18 cellular contexts compared by ENCODE assay signal in the genomic region with DNA sequence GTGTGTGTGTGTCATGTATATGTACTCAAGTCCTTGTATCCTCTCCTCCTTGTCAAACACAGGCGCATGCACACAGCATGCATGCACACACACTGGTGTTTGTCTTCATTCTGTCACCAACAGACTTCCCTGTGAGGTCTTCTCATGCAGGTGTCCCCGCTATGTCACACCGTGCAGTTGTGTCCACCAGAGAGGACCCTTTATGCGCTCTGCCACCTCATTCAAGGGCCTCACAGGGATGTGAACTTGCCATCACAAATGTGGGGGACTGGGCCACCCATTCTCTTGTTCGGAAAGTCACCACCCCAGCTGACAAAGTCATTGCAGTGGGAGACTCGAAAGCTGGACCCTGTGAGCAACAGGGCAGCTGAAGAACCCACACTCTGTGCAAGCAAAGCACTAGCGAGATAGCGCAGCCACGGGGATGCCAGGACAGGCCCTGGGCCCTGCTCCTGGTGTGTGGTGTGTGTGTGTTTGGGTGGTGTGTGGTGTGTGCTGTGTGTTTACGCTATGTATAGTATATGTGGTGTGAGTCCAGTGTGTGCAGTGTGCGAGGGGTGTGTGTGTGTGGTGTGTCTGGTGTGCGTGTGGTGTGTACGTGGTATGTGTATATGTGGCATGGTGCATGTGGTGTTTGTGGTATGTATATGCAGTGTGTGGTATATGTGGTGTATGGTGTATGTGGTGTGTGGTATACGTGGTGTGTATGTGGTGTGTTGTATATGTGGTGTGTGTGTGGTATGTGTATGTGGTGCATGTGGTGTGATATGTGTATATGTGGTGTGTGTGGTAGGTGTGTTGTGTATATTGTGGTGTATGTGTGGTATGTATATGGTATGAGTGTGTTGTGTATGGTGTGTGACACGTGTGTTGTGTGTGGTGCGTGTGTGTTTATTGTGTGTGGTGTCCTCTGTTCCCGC. TPM values are rescaled to one million over a fixed set of nuclear protein-coding genes. Genes with fewer than 3 reads are reported as not detected.
"Had no signal": no experiment of that assay in that cellular context is flagged by ENCODE, and none has a peak within 500 bp of the region (broad histone marks: within the 10 kb centered on the region; RNA-seq: fewer than 3 reads in every experiment).

No MANE protein-coding gene starts in this region.

- H3K9me3 ChIP-seq: esophagus squamous epithelium, psoas muscle, testis had no signal

- H3K4me1 Mint-ChIP-seq: activated CD4-positive, alpha-beta T cell treated with anti-CD3 and anti-CD28 coated beads for 36 hours; T-cell had no signal

- H3K4me3 Mint-ChIP-seq: activated CD4-positive, alpha-beta memory T cell treated with anti-CD3 and anti-CD28 coated beads for 36 hours; activated CD4-positive, alpha-beta T cell treated with anti-CD3 and anti-CD28 coated beads for 36 hours; activated T-helper 1 cell treated with anti-CD3 and anti-CD28 coated beads, Interleukin-12 subunit alpha, Interleukin-12 subunit beta, Interleukin-2, Interleukin-4 antibody, amounts not matched to agents 30 ng/mL and 10 ng/mL and 1 ng/mL, durations not matched to agents 14 hours and 24 hours and 36 hours; T-cell; WTC11 had no signal

- H3K9me3 Mint-ChIP-seq: activated CD4-positive, alpha-beta memory T cell treated with anti-CD3 and anti-CD28 coated beads for 36 hours; activated naive CD4-positive, alpha-beta T cell treated with anti-CD3 and anti-CD28 coated beads, Interleukin-2, amount 50 U/mL, for 72 hours; activated T-helper 1 cell treated with anti-CD3 and anti-CD28 coated beads, Interleukin-12 subunit alpha, Interleukin-12 subunit beta, Interleukin-2, Interleukin-4 antibody, amounts not matched to agents 30 ng/mL and 10 ng/mL and 1 ng/mL, durations not matched to agents 14 hours and 24 hours and 36 hours; T-cell had no signal

- H3K4me3 ChIP-seq: cardiac muscle cell, esophagus squamous epithelium, heart right ventricle, psoas muscle, testis had no signal

- DNase-seq: activated CD4-positive, alpha-beta memory T cell treated with anti-CD3 and anti-CD28 coated beads for 36 hours; activated CD4-positive, alpha-beta T cell treated with anti-CD3 and anti-CD28 coated beads for 36 hours; activated gamma-delta T cell treated with Interleukin-2 at 50 U/mL for 16 hours; activated T-cell treated with anti-CD3 and anti-CD28 coated beads for 4 hours; amniotic stem cell; dermis blood vessel endothelial cell; effector memory CD4-positive, alpha-beta T cell; esophagus squamous epithelium; heart right ventricle; psoas muscle; right cardiac atrium; T-cell; testis had no signal

- H3K27ac Mint-ChIP-seq: activated CD4-positive, alpha-beta memory T cell treated with anti-CD3 and anti-CD28 coated beads for 36 hours; activated CD4-positive, alpha-beta T cell treated with anti-CD3 and anti-CD28 coated beads for 36 hours; activated naive CD4-positive, alpha-beta T cell treated with anti-CD3 and anti-CD28 coated beads, Interleukin-2, amount 50 U/mL, for 72 hours; activated T-helper 1 cell treated with anti-CD3 and anti-CD28 coated beads, Interleukin-12 subunit alpha, Interleukin-12 subunit beta, Interleukin-2, Interleukin-4 antibody, amounts not matched to agents 30 ng/mL and 10 ng/mL and 1 ng/mL, durations not matched to agents 14 hours and 24 hours and 36 hours; T-cell had no signal

- H3K27ac ChIP-seq: cardiac muscle cell, esophagus squamous epithelium, heart right ventricle, psoas muscle, testis had no signal

- H3K27me3 ChIP-seq: cardiac muscle cell, heart right ventricle, testis had no signal

- H3K36me3 ChIP-seq: cardiac muscle cell, esophagus squamous epithelium, heart right ventricle had no signal

- H3K4me1 ChIP-seq: heart right ventricle, psoas muscle, testis had no signal

- ATAC-seq: activated CD4-positive, alpha-beta T cell treated with anti-CD3 and anti-CD28 coated beads for 36 hours; psoas muscle; T-cell; WTC11 had no signal

- H3K36me3 Mint-ChIP-seq: activated CD4-positive, alpha-beta memory T cell treated with anti-CD3 and anti-CD28 coated beads for 36 hours; activated naive CD4-positive, alpha-beta T cell treated with anti-CD3 and anti-CD28 coated beads, Interleukin-2, amount 50 U/mL, for 72 hours; T-cell had no signal

RNA-seq across cellular contexts. Expression of gene NXNL2, which starts 30.9 kb away (rescaled TPM):
- total RNA-seq: activated CD4-positive, alpha-beta memory T cell treated with anti-CD3 and anti-CD28 coated beads for 36 hours; activated CD4-positive, alpha-beta T cell treated with anti-CD3 and anti-CD28 coated beads for 36 hours; activated naive CD4-positive, alpha-beta T cell treated with anti-CD3 and anti-CD28 coated beads, Interleukin-2, amount 50 U/mL, for 72 hours; activated T-helper 1 cell treated with anti-CD3 and anti-CD28 coated beads, Interleukin-12 subunit alpha, Interleukin-12 subunit beta, Interleukin-2, Interleukin-4 antibody, amounts not matched to agents 30 ng/mL and 10 ng/mL and 1 ng/mL, durations not matched to agents 14 hours and 24 hours and 36 hours; cardiac muscle cell; dermis blood vessel endothelial cell; endothelial cell of umbilical vein; heart right ventricle; psoas muscle; T-cell had no signal
